ENCODE assay signal across 2 cellular contexts in the genomic region with DNA sequence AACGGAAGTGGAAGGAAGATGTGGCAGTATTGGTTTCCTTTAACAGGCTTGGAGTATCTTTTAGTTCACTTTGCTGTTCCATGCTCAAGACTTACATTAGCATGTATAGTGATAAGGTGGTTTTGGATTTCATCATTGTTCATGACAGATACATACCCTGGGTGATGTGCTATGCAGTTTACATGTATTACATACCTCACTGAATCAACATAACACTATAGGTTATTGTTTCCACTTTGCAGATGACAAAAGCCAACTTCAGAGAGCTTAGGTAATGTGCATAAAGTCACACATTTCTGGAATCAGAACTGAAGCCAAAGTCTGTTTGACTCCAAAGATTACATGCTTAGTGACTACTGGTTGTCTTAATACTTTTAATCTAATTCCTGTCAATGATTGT.
TF ChIP-seq lines count a peak whose summit lies in the region.

No MANE protein-coding gene starts in this region.

TF ChIP-seq in GM23338, 12 proteins besides CTCF, POLR2A, EP300 and RAD21:
- TF ChIP-seq EZH2phosphoT487 (IDR thresholded peaks at IDR 0.05; ENCODE audit: unreplicated experiment) (no peak), ZNF114 (CRISPR knock-in tag; IDR thresholded peaks at IDR 0.05) (no peak), EZH2 (IDR thresholded peaks at IDR 0.05; ENCODE audit: low read depth, unreplicated experiment) (no peak), POLR2AphosphoS5 (IDR thresholded peaks at IDR 0.05; ENCODE audit: low read depth) (no peak), NANOG (IDR thresholded peaks at IDR 0.05; ENCODE audit: borderline replicate concordance) (no peak), JUNB (IDR thresholded peaks at IDR 0.05; ENCODE audit: unreplicated experiment) (no peak), STAT1 (IDR thresholded peaks at IDR 0.05; ENCODE audit: unreplicated experiment) (no peak), ZNF462 (CRISPR knock-in tag; IDR thresholded peaks at IDR 0.05) (no peak), REST (IDR thresholded peaks at IDR 0.05; ENCODE audit: unreplicated experiment) (no peak)

TF ChIP-seq in WTC11, 78 proteins besides CTCF, POLR2A, EP300 and RAD21:
- TF ChIP-seq, protein P1, sequence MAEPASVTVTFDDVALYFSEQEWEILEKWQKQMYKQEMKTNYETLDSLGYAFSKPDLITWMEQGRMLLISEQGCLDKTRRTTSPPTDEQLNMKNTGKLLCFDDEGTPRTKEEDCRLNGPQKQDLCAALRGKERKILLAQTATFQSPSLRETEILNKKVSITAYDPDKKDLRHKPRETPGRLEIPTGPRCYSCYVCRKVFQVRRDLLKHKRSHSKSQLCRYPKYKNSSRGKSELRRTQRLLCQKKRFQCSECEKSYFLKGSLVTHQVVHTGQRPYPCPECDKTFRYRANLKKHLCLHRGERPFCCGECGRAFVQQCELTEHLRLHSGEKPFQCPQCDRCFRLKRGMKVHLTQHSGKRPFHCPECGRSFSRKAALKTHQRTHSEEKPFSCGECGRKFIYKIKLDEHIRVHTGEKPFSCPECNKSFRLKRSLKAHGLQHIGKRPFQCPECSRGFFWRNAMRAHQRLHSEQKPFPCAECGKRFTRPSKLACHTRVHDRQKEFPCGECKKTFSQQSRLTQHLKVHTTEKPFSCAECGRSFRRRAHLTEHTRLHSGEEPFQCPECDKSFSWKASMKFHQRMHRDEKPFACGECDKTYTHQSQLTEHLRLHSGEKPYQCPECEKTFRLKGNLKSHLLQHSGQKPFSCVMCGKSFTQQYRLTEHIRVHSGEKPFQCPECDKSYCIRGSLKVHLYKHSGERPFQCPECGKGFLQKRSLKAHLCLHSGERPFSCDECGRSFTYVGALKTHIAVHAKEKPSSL (CRISPR knock-in tag; conservative IDR thresholded peaks at IDR 0.05) = no peak
- TF ChIP-seq ZNF317 (CRISPR knock-in tag; IDR thresholded peaks at IDR 0.05; ENCODE audit: borderline replicate concordance, low read depth) (no peak), TEAD4 (CRISPR knock-in tag; IDR thresholded peaks at IDR 0.05) (no peak), OVOL2 (CRISPR knock-in tag; IDR thresholded peaks at IDR 0.05; ENCODE audit: borderline replicate concordance) (no peak), ZNF138 (CRISPR knock-in tag; conservative IDR thresholded peaks at IDR 0.05) (no peak), NR3C1 (CRISPR knock-in tag; conservative IDR thresholded peaks at IDR 0.05; ENCODE audit: low read depth) (no peak), ETV6 (CRISPR knock-in tag; IDR thresholded peaks at IDR 0.05) (no peak), ZBTB21 (CRISPR knock-in tag; IDR thresholded peaks at IDR 0.05; ENCODE audit: borderline replicate concordance) (no peak)
- TF ChIP-seq, protein P2, sequence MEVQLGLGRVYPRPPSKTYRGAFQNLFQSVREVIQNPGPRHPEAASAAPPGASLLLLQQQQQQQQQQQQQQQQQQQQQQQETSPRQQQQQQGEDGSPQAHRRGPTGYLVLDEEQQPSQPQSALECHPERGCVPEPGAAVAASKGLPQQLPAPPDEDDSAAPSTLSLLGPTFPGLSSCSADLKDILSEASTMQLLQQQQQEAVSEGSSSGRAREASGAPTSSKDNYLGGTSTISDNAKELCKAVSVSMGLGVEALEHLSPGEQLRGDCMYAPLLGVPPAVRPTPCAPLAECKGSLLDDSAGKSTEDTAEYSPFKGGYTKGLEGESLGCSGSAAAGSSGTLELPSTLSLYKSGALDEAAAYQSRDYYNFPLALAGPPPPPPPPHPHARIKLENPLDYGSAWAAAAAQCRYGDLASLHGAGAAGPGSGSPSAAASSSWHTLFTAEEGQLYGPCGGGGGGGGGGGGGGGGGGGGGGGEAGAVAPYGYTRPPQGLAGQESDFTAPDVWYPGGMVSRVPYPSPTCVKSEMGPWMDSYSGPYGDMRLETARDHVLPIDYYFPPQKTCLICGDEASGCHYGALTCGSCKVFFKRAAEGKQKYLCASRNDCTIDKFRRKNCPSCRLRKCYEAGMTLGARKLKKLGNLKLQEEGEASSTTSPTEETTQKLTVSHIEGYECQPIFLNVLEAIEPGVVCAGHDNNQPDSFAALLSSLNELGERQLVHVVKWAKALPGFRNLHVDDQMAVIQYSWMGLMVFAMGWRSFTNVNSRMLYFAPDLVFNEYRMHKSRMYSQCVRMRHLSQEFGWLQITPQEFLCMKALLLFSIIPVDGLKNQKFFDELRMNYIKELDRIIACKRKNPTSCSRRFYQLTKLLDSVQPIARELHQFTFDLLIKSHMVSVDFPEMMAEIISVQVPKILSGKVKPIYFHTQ (CRISPR knock-in tag; IDR thresholded peaks at IDR 0.05) = no peak
- TF ChIP-seq, protein P3, sequence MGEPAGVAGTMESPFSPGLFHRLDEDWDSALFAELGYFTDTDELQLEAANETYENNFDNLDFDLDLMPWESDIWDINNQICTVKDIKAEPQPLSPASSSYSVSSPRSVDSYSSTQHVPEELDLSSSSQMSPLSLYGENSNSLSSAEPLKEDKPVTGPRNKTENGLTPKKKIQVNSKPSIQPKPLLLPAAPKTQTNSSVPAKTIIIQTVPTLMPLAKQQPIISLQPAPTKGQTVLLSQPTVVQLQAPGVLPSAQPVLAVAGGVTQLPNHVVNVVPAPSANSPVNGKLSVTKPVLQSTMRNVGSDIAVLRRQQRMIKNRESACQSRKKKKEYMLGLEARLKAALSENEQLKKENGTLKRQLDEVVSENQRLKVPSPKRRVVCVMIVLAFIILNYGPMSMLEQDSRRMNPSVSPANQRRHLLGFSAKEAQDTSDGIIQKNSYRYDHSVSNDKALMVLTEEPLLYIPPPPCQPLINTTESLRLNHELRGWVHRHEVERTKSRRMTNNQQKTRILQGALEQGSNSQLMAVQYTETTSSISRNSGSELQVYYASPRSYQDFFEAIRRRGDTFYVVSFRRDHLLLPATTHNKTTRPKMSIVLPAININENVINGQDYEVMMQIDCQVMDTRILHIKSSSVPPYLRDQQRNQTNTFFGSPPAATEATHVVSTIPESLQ (CRISPR knock-in tag; IDR thresholded peaks at IDR 0.05) = no peak
- TF ChIP-seq, protein P4, sequence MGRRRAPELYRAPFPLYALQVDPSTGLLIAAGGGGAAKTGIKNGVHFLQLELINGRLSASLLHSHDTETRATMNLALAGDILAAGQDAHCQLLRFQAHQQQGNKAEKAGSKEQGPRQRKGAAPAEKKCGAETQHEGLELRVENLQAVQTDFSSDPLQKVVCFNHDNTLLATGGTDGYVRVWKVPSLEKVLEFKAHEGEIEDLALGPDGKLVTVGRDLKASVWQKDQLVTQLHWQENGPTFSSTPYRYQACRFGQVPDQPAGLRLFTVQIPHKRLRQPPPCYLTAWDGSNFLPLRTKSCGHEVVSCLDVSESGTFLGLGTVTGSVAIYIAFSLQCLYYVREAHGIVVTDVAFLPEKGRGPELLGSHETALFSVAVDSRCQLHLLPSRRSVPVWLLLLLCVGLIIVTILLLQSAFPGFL (CRISPR knock-in tag; IDR thresholded peaks at IDR 0.05; ENCODE audit: borderline replicate concordance) = no peak
